ENCODE assay signal across 13 cellular contexts in genomic region chr3:193030276-193030675, GRCh38.
DNase-seq lines count a peak whose midpoint lies in the region; ATAC-seq and TF ChIP-seq lines count a peak whose summit lies in the region.
"Had no signal": no experiment of that assay in that cellular context is flagged by ENCODE, and none has a peak within 500 bp of the region (broad histone marks: within the 10 kb centered on the region; RNA-seq: fewer than 3 reads in every experiment).

No MANE protein-coding gene starts in this region.

- H3K27ac ChIP-seq in BLaER1 treated with 17β-estradiol and CSF1 and Interleukin-3, amounts not matched to agents 10 nM and 100 nM, result no peak overlapping the region
- H3K27ac ChIP-seq in HEK293 (ENCODE audit: extremely low read depth, low read depth, low read length), result no peak overlapping the region

- H3K4me3 Mint-ChIP-seq in stimulated activated naive B cell treated with anti-CD40 and anti-IgM and Interleukin-4, amounts not matched to agents 10 μg/mL and 1 μg/mL and 100 μg/mL, for 72 hours, result no peak overlapping the region
- H3K4me3 Mint-ChIP-seq: natural killer cell treated with Interleukin-12 subunit alpha and Interleukin-12 subunit beta and Interleukin-15 and Interleukin-18, amount 100 ng/mL, for 72 hours had no signal

- H3K27me3 Mint-ChIP-seq in stimulated activated naive B cell treated with anti-CD40 and anti-IgM and Interleukin-4, amounts not matched to agents 10 μg/mL and 1 μg/mL and 100 μg/mL, for 72 hours, result peaks cover 4 to 15% of the 10 kb centered on the region in 2 donors

- peak; percentile 61 for DNase-seq in NCI-H748 (lab: John Stamatoyannopoulos, UW; ENCODE audit: unreplicated experiment)
- DNase-seq in dermis blood vessel endothelial cell, result peak; percentile 27
- DNase-seq in stimulated activated naive B cell treated with anti-CD40 and anti-IgM and Interleukin-4, amounts not matched to agents 10 μg/mL and 1 μg/mL and 100 μg/mL, for 72 hours, result no peak
- no peak for DNase-seq in DMS79 treated with DMSO at 0.1 percent for 48 hours (lab: John Stamatoyannopoulos, UW)
- no peak for DNase-seq in activated CD4-positive, alpha-beta T cell treated with anti-CD3 and anti-CD28 coated beads for 1 hour
- no peak for DNase-seq in HuH-7 (ENCODE audit: low spot score)
- DNase-seq: activated CD4-positive, alpha-beta T cell treated with anti-CD3 and anti-CD28 coated beads for 48 hours; BE2C; left colon had no signal

- H3K9me3 ChIP-seq in BLaER1 treated with 17β-estradiol and CSF1 and Interleukin-3, amounts not matched to agents 10 nM and 100 nM (replicated peaks in 1 of 11), result no peaks in the 10 kb centered on the region
- H3K9me3 ChIP-seq in HEK293 (ENCODE audit: control insufficient read depth, insufficient read depth, low read depth, low read length), result no peaks in the 10 kb centered on the region
- H3K9me3 ChIP-seq: BE2C, HAP-1 had no signal

- H3K36me3 ChIP-seq in BLaER1 treated with 17β-estradiol and CSF1 and Interleukin-3, amounts not matched to agents 10 nM and 100 nM, result no peaks in the 10 kb centered on the region
- no peaks in the 10 kb centered on the region for H3K36me3 ChIP-seq in HEK293 (ENCODE audit: control insufficient read depth in 2 of 2, insufficient read depth in 1 of 2, low read length in 2 of 2)
- H3K36me3 ChIP-seq: BE2C, HAP-1 had no signal

- peak overlapping the region in 7 of 11 experiments; percentile 5 to 49 (median 25); a peak in 6 of 22 replicates for H3K4me2 ChIP-seq in BLaER1 treated with 17β-estradiol and CSF1 and Interleukin-3, amounts not matched to agents 10 nM and 100 nM

- no peak overlapping the region for H3K9ac ChIP-seq in BLaER1 treated with 17β-estradiol and CSF1 and Interleukin-3, amounts not matched to agents 10 nM and 100 nM

- no peaks in the 10 kb centered on the region for H3K27me3 ChIP-seq in BLaER1 treated with 17β-estradiol and CSF1 and Interleukin-3, amounts not matched to agents 10 nM and 100 nM
- H3K27me3 ChIP-seq: BE2C had no signal

- POLR2A ChIA-PET in HEK293 (lab: Yijun Ruan, JAX), result no interaction called here

- no peaks in the 10 kb centered on the region for H3K36me3 Mint-ChIP-seq in stimulated activated naive B cell treated with anti-CD40 and anti-IgM and Interleukin-4, amounts not matched to agents 10 μg/mL and 1 μg/mL and 100 μg/mL, for 72 hours
- H3K36me3 Mint-ChIP-seq: natural killer cell treated with Interleukin-12 subunit alpha and Interleukin-12 subunit beta and Interleukin-15 and Interleukin-18, amount 100 ng/mL, for 72 hours had no signal

- H3K4me1 Mint-ChIP-seq in stimulated activated naive B cell treated with anti-CD40 and anti-IgM and Interleukin-4, amounts not matched to agents 10 μg/mL and 1 μg/mL and 100 μg/mL, for 72 hours, result no peaks in the 10 kb centered on the region

- H4K20me1 ChIP-seq in BLaER1 treated with 17β-estradiol and CSF1 and Interleukin-3, amounts not matched to agents 10 nM and 100 nM, result no peaks in the 10 kb centered on the region

- no peak for ATAC-seq in stimulated activated naive B cell treated with anti-CD40 and anti-IgM and Interleukin-4, amounts not matched to agents 10 μg/mL and 1 μg/mL and 100 μg/mL, for 72 hours (replicated peaks)
- ATAC-seq: left colon; natural killer cell treated with Interleukin-12 subunit alpha and Interleukin-12 subunit beta and Interleukin-15 and Interleukin-18, amount 100 ng/mL, for 72 hours had no signal

- no peak for TF ChIP-seq CTCF in HEK293 (tag by site-specific recombination; IDR thresholded peaks at IDR 0.05)

- peaks cover 4 to 23% (median 9%) of the 10 kb centered on the region in 10 experiments; a peak in 18 of 20 replicates for H3K4me1 ChIP-seq in BLaER1 treated with 17β-estradiol and CSF1 and Interleukin-3, amounts not matched to agents 10 nM and 100 nM
- H3K4me1 ChIP-seq in HEK293 (ENCODE audit: control insufficient read depth, insufficient read depth, low read length), result 0 out of 2 replicates have a peak, but pooled peaks cover 3% of the 10 kb centered on the region
- H3K4me1 ChIP-seq: BE2C, HAP-1 had no signal

- H3K9me3 Mint-ChIP-seq in stimulated activated naive B cell treated with anti-CD40 and anti-IgM and Interleukin-4, amounts not matched to agents 10 μg/mL and 1 μg/mL and 100 μg/mL, for 72 hours, result no peaks in the 10 kb centered on the region

- H3K27ac Mint-ChIP-seq in stimulated activated naive B cell treated with anti-CD40 and anti-IgM and Interleukin-4, amounts not matched to agents 10 μg/mL and 1 μg/mL and 100 μg/mL, for 72 hours, result no peak overlapping the region
- H3K27ac Mint-ChIP-seq: natural killer cell treated with Interleukin-12 subunit alpha and Interleukin-12 subunit beta and Interleukin-15 and Interleukin-18, amount 100 ng/mL, for 72 hours had no signal

- CTCF ChIA-PET in HEK293 (lab: Yijun Ruan, JAX), result no interaction called here

- H3K4me3 ChIP-seq in BLaER1 treated with 17β-estradiol and CSF1 and Interleukin-3, amounts not matched to agents 10 nM and 100 nM, result no peak overlapping the region
- H3K4me3 ChIP-seq in HEK293 (ENCODE audit: low read depth, low read length), result no peak overlapping the region
- H3K4me3 ChIP-seq: HAP-1 had no signal

TF ChIP-seq in HEK293, 187 proteins besides CTCF, POLR2A, EP300 and RAD21:
- no peak for TF ChIP-seq ZNF391 (tag by site-specific recombination; IDR thresholded peaks at IDR 0.05; ENCODE audit: borderline replicate concordance, low read depth)
- TF ChIP-seq ZNF561 (tag by site-specific recombination; IDR thresholded peaks at IDR 0.05; ENCODE audit: borderline replicate concordance), result no peak
- TF ChIP-seq ZNF660 (tag by site-specific recombination; IDR thresholded peaks at IDR 0.05), result 0 out of 2 replicates have a peak, but pooled peaks have one; percentile 11
- no peak for TF ChIP-seq ZNF791 (tag by site-specific recombination; IDR thresholded peaks at IDR 0.05)

Comparison
In these comparisons a context has a peak if more than half of its experiments do, and no peak if none do; other contexts are left out.
1. DNase-seq: peak in NCI-H748 (single experiment) and dermis blood vessel endothelial cell (single experiment); none in stimulated activated naive B cell treated with anti-CD40 and anti-IgM and Interleukin-4, amounts not matched to agents 10 μg/mL and 1 μg/mL and 100 μg/mL, for 72 hours (single experiment), DMS79 treated with DMSO at 0.1 percent for 48 hours (single experiment), activated CD4-positive, alpha-beta T cell treated with anti-CD3 and anti-CD28 coated beads for 1 hour (single experiment) and HuH-7 (single experiment).